12 cellular contexts compared by ENCODE assay signal in the genomic region with DNA sequence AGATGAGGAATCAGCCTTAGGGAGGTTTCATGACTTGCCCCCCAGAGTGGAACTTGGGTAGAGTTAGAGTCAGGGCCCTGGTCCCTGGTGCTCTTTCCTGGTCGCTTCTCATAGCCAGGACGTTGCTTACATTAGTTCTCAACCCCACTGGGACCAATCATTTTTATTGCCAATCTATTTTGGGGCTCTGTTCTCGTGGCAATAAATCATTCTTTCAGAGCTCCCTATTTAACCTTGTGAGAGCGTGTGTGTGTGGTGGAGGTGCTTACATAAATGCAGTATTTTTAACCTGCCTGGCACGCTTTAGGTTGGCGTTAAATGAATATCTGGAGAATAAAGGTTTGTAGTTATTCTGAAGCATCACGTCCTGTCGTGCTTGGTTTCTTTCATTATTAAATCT. TPM values are rescaled to one million over a fixed set of nuclear protein-coding genes. Genes with fewer than 3 reads are reported as not detected.
A peak's percentile ranks its signal among the peaks of the same experiment; 100 is the strongest.
DNase-seq lines count a peak whose midpoint lies in the region; ATAC-seq and TF ChIP-seq lines count a peak whose summit lies in the region.
"Had no signal": no experiment of that assay in that cellular context is flagged by ENCODE, and none has a peak within 500 bp of the region (broad histone marks: within the 10 kb centered on the region; RNA-seq: fewer than 3 reads in every experiment).

No MANE protein-coding gene starts in this region.

- ATAC-seq in Right ventricle myocardium superior (ENCODE audit: poor library complexity) (no peak), Panc1 (no peak), HG03280 (IDR thresholded peaks at IDR 0.05; ENCODE audit: unreplicated experiment) (no peak), HG03196 (IDR thresholded peaks at IDR 0.05; ENCODE audit: unreplicated experiment) (no peak)

- peaks cover 79% of the 10 kb centered on the region for H3K4me1 ChIP-seq in left ventricle myocardium inferior
- H3K4me1 ChIP-seq in Panc1 (ENCODE audit: control insufficient read depth, insufficient read depth, low read length) = peaks cover 52% of the 10 kb centered on the region
- H3K4me1 ChIP-seq in vagina = peaks cover 49% of the 10 kb centered on the region

- CTCF ChIA-PET in Panc1 (lab: Charles Lee) = interaction anchor here (1.2 kb wide), 1 partner anchor 39 kb away, joined by 3 read pairs; no protein-coding TSS in a partner anchor

- H3K27me3 ChIP-seq in left ventricle myocardium inferior (ENCODE audit: low read depth) (no peaks in the 10 kb centered on the region), Panc1 (ENCODE audit: control insufficient read depth, insufficient read depth, low read length) (no peaks in the 10 kb centered on the region), vagina (no peaks in the 10 kb centered on the region)
- H3K27me3 ChIP-seq: upper lobe of left lung had no signal

- H3K4me3 ChIP-seq in left ventricle myocardium inferior (peak overlapping the region; percentile 93), Panc1 (ENCODE audit: low read depth in 2 of 2, low read length in 2 of 2) (peak overlapping the region; percentile 74 to 89), vagina (no peak overlapping the region)
- H3K4me3 ChIP-seq: upper lobe of left lung had no signal

- H3K27ac ChIP-seq in left ventricle myocardium inferior (replicated peaks) (peak overlapping the region; percentile 96), Panc1 (ENCODE audit: low read length) (peak overlapping the region; percentile 99), vagina (peak overlapping the region; percentile 96)
- H3K27ac ChIP-seq: C4-2B, upper lobe of left lung had no signal

- TF ChIP-seq POLR2A in vagina (IDR thresholded peaks at IDR 0.05) = no peak

- in situ Hi-C loops in Panc1 (cut with HindIII; ENCODE audit: low pct_unique_long_range_greater_than_20kb, low sequenced_read_pairs) = no loop called here

- H3K9me3 ChIP-seq in left ventricle myocardium inferior (replicated peaks) (no peaks in the 10 kb centered on the region), Panc1 (ENCODE audit: control insufficient read depth, insufficient read depth, low read depth, low read length) (no peaks in the 10 kb centered on the region), vagina (no peaks in the 10 kb centered on the region)
- H3K9me3 ChIP-seq: upper lobe of left lung had no signal

- H3K36me3 ChIP-seq in left ventricle myocardium inferior (no peaks in the 10 kb centered on the region), Panc1 (ENCODE audit: control insufficient read depth, insufficient read depth, low read length) (peaks cover 6% of the 10 kb centered on the region), vagina (no peaks in the 10 kb centered on the region)
- H3K36me3 ChIP-seq: upper lobe of left lung had no signal

- no peak for DNase-seq in left ventricle myocardium inferior
- no peak for DNase-seq in Right ventricle myocardium superior
- DNase-seq in Panc1 (ENCODE audit: low read depth, low spot score) = no peak
- DNase-seq in left kidney (ENCODE audit: low read depth, low spot score) = peak; percentile 29
- no peak for DNase-seq in vagina (ENCODE audit: extremely low spot score in 2 of 2)
- DNase-seq in EL = no peak
- DNase-seq: stimulated activated CD4-positive, alpha-beta T cell treated with anti-CD3 and anti-CD28 coated beads, Interleukin-4, amount 100 ng/mL, for 4 hours; T-helper 1 cell; upper lobe of left lung had no signal

- intact Hi-C loops in left ventricle myocardium inferior (cut with micrococcal nuclease) (no loop called here), Right ventricle myocardium superior (cut with DNase I) (loop anchor here (5.0 kb wide), 2 partner anchors 35 to 110 kb away; no protein-coding TSS in a partner anchor), Panc1 (cut with micrococcal nuclease; ENCODE audit: unreplicated experiment) (loop anchor here (5.0 kb wide), 2 partner anchors 45 to 160 kb away; no protein-coding TSS in a partner anchor), vagina (cut with DNase I) (loop anchor here (10.0 kb wide), 1 partner anchor 48 kb away; no protein-coding TSS in a partner anchor)

- TF ChIP-seq CTCF in left ventricle myocardium inferior (IDR thresholded peaks at IDR 0.05; ENCODE audit: borderline replicate concordance) (no peak), Panc1 (IDR thresholded peaks at IDR 0.05) (no peak), vagina (IDR thresholded peaks at IDR 0.05) (no peak)

- POLR2A ChIA-PET in Panc1 (lab: Charles Lee) = interaction anchor here (0.6 to 1.3 kb wide), 7 partner anchors 10 to 296 kb away, joined by 3 to 8 read pairs (median 3); no protein-coding TSS in a partner anchor

- no TSS peak for BruUV-seq in Panc1 (replicated peaks; lab: Mats Ljungman, UMichigan)

RNA-seq across cellular contexts. Expression of a gene that starts 4.1 kb away (rescaled TPM):
- total RNA-seq in left ventricle myocardium inferior (52.8 TPM), Right ventricle myocardium superior (56.0 TPM), Panc1 (2021; ENCODE audit: unreplicated experiment) (349 TPM), vagina (142 TPM)
- polyA plus RNA-seq in Panc1 (2012; ENCODE audit: insufficient read length) = 213 TPM

Comparison
In these comparisons a context has a peak if more than half of its experiments do, and no peak if none do; other contexts are left out.
1. H3K4me3 ChIP-seq: peak in left ventricle myocardium inferior (single experiment) and Panc1 (2 of 2); none in vagina (0 of 2).
2. Peak in every context shown above with its lines, with median percentiles within 50 percentile points of each other: H3K27ac ChIP-seq.